In genomic region chr17:79153367-79154130, GRCh38 we compare ENCODE assay signal across 20 cellular contexts.
"Had no signal": no experiment of that assay in that cellular context is flagged by ENCODE, and none has a peak within 500 bp of the region (broad histone marks: within the 10 kb centered on the region; RNA-seq: fewer than 3 reads in every experiment).

No MANE protein-coding gene starts in this region.

- ATAC-seq: gastrocnemius medialis; natural killer cell treated with Interleukin-12 subunit alpha and Interleukin-12 subunit beta and Interleukin-15 and Interleukin-18, amount 100 ng/mL, for 72 hours; psoas muscle; stimulated activated memory B cell treated with anti-CD40 and anti-IgM and Interleukin-4, amounts not matched to agents 10 μg/mL and 1 μg/mL and 100 μg/mL, for 72 hours; stimulated activated naive CD8-positive, alpha-beta T cell treated with anti-CD3 and anti-CD28 coated beads, Interleukin-15, Interleukin-2, amounts not matched to agents 100 U/mL and 50 U/mL, for 24 hours had no signal

- H3K27me3 ChIP-seq: ovary, testis had no signal

- H3K9me3 ChIP-seq: gastrocnemius medialis, lower lobe of right lung, ovary, psoas muscle, spleen, testis, tibial artery had no signal

- H3K27ac ChIP-seq: gastrocnemius medialis, lower lobe of right lung, ovary, psoas muscle, skin epidermis, spleen, testis, tibial artery had no signal

- FAIRE-seq: colon, keratinocyte had no signal

- DNase-seq: effector CD4-positive, alpha-beta T cell; gastrocnemius medialis; naive B cell; ovary; posterior cingulate gyrus; stimulated activated CD4-positive, alpha-beta T cell treated with anti-CD3 and anti-CD28 coated beads, Interleukin-4, amount 100 ng/mL, for 4 hours; stimulated activated naive CD8-positive, alpha-beta T cell treated with anti-CD3 and anti-CD28 coated beads, Interleukin-15, Interleukin-2, amounts not matched to agents 100 U/mL and 50 U/mL, for 24 hours; testis; tibial artery had no signal

- H3K27ac Mint-ChIP-seq: naive B cell; natural killer cell treated with Interleukin-12 subunit alpha and Interleukin-12 subunit beta and Interleukin-15 and Interleukin-18, amount 100 ng/mL, for 72 hours; stimulated activated memory B cell treated with anti-CD40 and anti-IgM and Interleukin-4, amounts not matched to agents 10 μg/mL and 1 μg/mL and 100 μg/mL, for 72 hours; type B pancreatic cell had no signal

- H3K4me3 ChIP-seq: dorsolateral prefrontal cortex, gastrocnemius medialis, lower lobe of right lung, ovary, psoas muscle, skin epidermis, spleen, testis, tibial artery had no signal

- H3K4me3 Mint-ChIP-seq: natural killer cell treated with Interleukin-12 subunit alpha and Interleukin-12 subunit beta and Interleukin-15 and Interleukin-18, amount 100 ng/mL, for 72 hours; neural crest cell; stimulated activated memory B cell treated with anti-CD40 and anti-IgM and Interleukin-4, amounts not matched to agents 10 μg/mL and 1 μg/mL and 100 μg/mL, for 72 hours; type B pancreatic cell had no signal

- H3K4me1 ChIP-seq: gastrocnemius medialis, lower lobe of right lung, psoas muscle, testis, tibial artery had no signal

- H3K4me1 Mint-ChIP-seq: naive B cell, neural crest cell had no signal

- H3K9me3 Mint-ChIP-seq: naive B cell; natural killer cell treated with Interleukin-12 subunit alpha and Interleukin-12 subunit beta and Interleukin-15 and Interleukin-18, amount 100 ng/mL, for 72 hours; neural crest cell; stimulated activated memory B cell treated with anti-CD40 and anti-IgM and Interleukin-4, amounts not matched to agents 10 μg/mL and 1 μg/mL and 100 μg/mL, for 72 hours; type B pancreatic cell had no signal

- H3K36me3 Mint-ChIP-seq: naive B cell; natural killer cell treated with Interleukin-12 subunit alpha and Interleukin-12 subunit beta and Interleukin-15 and Interleukin-18, amount 100 ng/mL, for 72 hours; stimulated activated memory B cell treated with anti-CD40 and anti-IgM and Interleukin-4, amounts not matched to agents 10 μg/mL and 1 μg/mL and 100 μg/mL, for 72 hours; type B pancreatic cell had no signal

- H3K36me3 ChIP-seq: gastrocnemius medialis, lower lobe of right lung, ovary, spleen, tibial artery had no signal
